25 cellular contexts compared by ENCODE assay signal in genomic region chr17:79542718-79543117, GRCh38.
"Had no signal": no experiment of that assay in that cellular context is flagged by ENCODE, and none has a peak within 500 bp of the region (broad histone marks: within the 10 kb centered on the region; RNA-seq: fewer than 3 reads in every experiment).

No MANE protein-coding gene starts in this region.

- DNase-seq: activated CD4-positive, alpha-beta memory T cell treated with anti-CD3 and anti-CD28 coated beads, Interleukin-2, amount 10 ng/mL, durations not matched to agents 7 days and 5 days; activated CD4-positive, alpha-beta T cell treated with anti-CD3 and anti-CD28 coated beads for 36 hours; activated CD4-positive, alpha-beta T cell treated with anti-CD3 and anti-CD28 coated beads, Interleukin-2, amount 10 ng/mL, durations not matched to agents 24 days and 14 days; activated CD4-positive, CD25-positive, alpha-beta regulatory T cell; activated CD4-positive, CD25-positive, alpha-beta regulatory T cell treated with anti-CD3 and anti-CD28 coated beads, Interleukin-2, amount 50 U/mL, for 72 hours; activated CD8-positive, alpha-beta memory T cell treated with anti-CD3 and anti-CD28 coated beads, Interleukin-2, amount 50 U/mL, for 48 hours; activated effector memory CD4-positive, alpha-beta T cell treated with Interleukin-2 at 50 U/mL for 16 hours; activated gamma-delta T cell treated with Interleukin-2 at 50 U/mL for 16 hours; activated naive CD4-positive, alpha-beta T cell treated with anti-CD3 and anti-CD28 coated beads, Interleukin-2, amount 50 U/mL, for 16 hours; activated naive CD4-positive, alpha-beta T cell treated with Interleukin-2 at 50 U/mL for 16 hours; activated T-cell treated with anti-CD3 and anti-CD28 coated beads for 4 hours; activated T-cell treated with anti-CD3 and anti-CD28 coated beads, Interleukin-2, amount 50 U/mL, for 24 hours; activated T-cell treated with anti-CD3 and anti-CD28 coated beads, Interleukin-2, amount 50 U/mL, for 72 hours; amniotic stem cell; body of pancreas; cerebellar nuclear complex; cortex of kidney; dermis blood vessel endothelial cell; effector CD8-positive, alpha-beta T cell; esophagus squamous epithelium; foreskin melanocyte; T-helper 2 cell had no signal

- H3K4me1 Mint-ChIP-seq: activated CD4-positive, alpha-beta memory T cell treated with anti-CD3 and anti-CD28 coated beads, Interleukin-2, amount 10 ng/mL, durations not matched to agents 7 days and 5 days; activated CD4-positive, alpha-beta T cell treated with anti-CD3 and anti-CD28 coated beads for 36 hours; activated CD4-positive, alpha-beta T cell treated with anti-CD3 and anti-CD28 coated beads, Interleukin-2, amount 10 ng/mL, durations not matched to agents 24 days and 14 days had no signal

- H3K9me3 Mint-ChIP-seq: activated CD4-positive, alpha-beta memory T cell treated with anti-CD3 and anti-CD28 coated beads, Interleukin-2, amount 10 ng/mL, durations not matched to agents 7 days and 5 days; activated CD4-positive, alpha-beta T cell treated with anti-CD3 and anti-CD28 coated beads, Interleukin-2, amount 10 ng/mL, durations not matched to agents 24 days and 14 days; activated T-cell treated with anti-CD3 and anti-CD28 coated beads, Interleukin-2, amount 50 U/mL, for 24 hours; activated T-cell treated with anti-CD3 and anti-CD28 coated beads, Interleukin-2, amount 50 U/mL, for 72 hours had no signal

- H3K4me3 Mint-ChIP-seq: activated CD4-positive, alpha-beta memory T cell treated with anti-CD3 and anti-CD28 coated beads, Interleukin-2, amount 10 ng/mL, durations not matched to agents 7 days and 5 days; activated CD4-positive, alpha-beta T cell treated with anti-CD3 and anti-CD28 coated beads for 36 hours; activated CD4-positive, alpha-beta T cell treated with anti-CD3 and anti-CD28 coated beads, Interleukin-2, amount 10 ng/mL, durations not matched to agents 24 days and 14 days; activated naive CD8-positive, alpha-beta T cell; activated T-cell treated with anti-CD3 and anti-CD28 coated beads, Interleukin-2, amount 50 U/mL, for 24 hours; activated T-cell treated with anti-CD3 and anti-CD28 coated beads, Interleukin-2, amount 50 U/mL, for 72 hours had no signal

- H3K27ac Mint-ChIP-seq: activated CD4-positive, alpha-beta memory T cell treated with anti-CD3 and anti-CD28 coated beads, Interleukin-2, amount 10 ng/mL, durations not matched to agents 7 days and 5 days; activated CD4-positive, alpha-beta T cell treated with anti-CD3 and anti-CD28 coated beads for 36 hours; activated CD4-positive, alpha-beta T cell treated with anti-CD3 and anti-CD28 coated beads, Interleukin-2, amount 10 ng/mL, durations not matched to agents 24 days and 14 days; activated naive CD8-positive, alpha-beta T cell; activated T-cell treated with anti-CD3 and anti-CD28 coated beads, Interleukin-2, amount 50 U/mL, for 72 hours had no signal

- H3K27me3 Mint-ChIP-seq: activated CD4-positive, alpha-beta memory T cell treated with anti-CD3 and anti-CD28 coated beads, Interleukin-2, amount 10 ng/mL, durations not matched to agents 7 days and 5 days; activated CD4-positive, alpha-beta T cell treated with anti-CD3 and anti-CD28 coated beads, Interleukin-2, amount 10 ng/mL, durations not matched to agents 24 days and 14 days had no signal

- H3K27ac ChIP-seq: body of pancreas, epithelial cell of prostate, esophagus squamous epithelium, gastroesophageal sphincter had no signal

- H3K36me3 Mint-ChIP-seq: activated naive CD8-positive, alpha-beta T cell had no signal

- H3K4me3 ChIP-seq: body of pancreas, esophagus squamous epithelium, gastroesophageal sphincter had no signal

- ATAC-seq: activated CD4-positive, alpha-beta T cell treated with anti-CD3 and anti-CD28 coated beads for 36 hours; activated T-cell treated with anti-CD3 and anti-CD28 coated beads, Interleukin-2, amount 50 U/mL, for 72 hours; body of pancreas; gastroesophageal sphincter had no signal
